In the genomic region with DNA sequence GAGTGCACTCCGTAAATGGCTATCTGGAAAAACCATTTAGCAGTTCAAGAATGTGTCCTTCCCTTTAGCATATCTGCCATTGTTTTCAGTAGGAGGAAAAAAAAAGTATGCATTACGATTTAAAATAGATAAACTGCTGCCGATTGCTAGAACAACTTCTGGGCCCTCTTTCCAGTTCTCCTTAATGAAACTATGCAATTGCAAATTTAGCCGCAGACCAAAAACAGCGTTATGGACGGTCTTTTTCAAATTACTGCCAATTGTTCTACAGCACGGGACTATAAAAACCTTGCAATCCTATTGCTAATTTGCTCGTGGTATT, we compare ENCODE assay signal across 8 cellular contexts. TPM values are rescaled to one million over a fixed set of nuclear protein-coding genes. Genes with fewer than 3 reads are reported as not detected.
A peak's percentile ranks its signal among the peaks of the same experiment; 100 is the strongest.
DNase-seq lines count a peak whose midpoint lies in the region; ATAC-seq, FAIRE-seq and TF ChIP-seq lines count a peak whose summit lies in the region.

No MANE protein-coding gene starts in this region.

- intact Hi-C loops in adrenal gland (cut with DNase I) (loop anchor here (5.0 to 10.0 kb wide), 3 partner anchors 208 to 368 kb away; no protein-coding TSS in a partner anchor), HepG2 (cut with micrococcal nuclease; ENCODE audit: unreplicated experiment) (loop anchor here (1.0 to 10.0 kb wide), 2 partner anchors 216 to 618 kb away; no protein-coding TSS in a partner anchor)

- H3K79me2 ChIP-seq in HepG2 (ENCODE audit: insufficient read depth, low read length): peaks cover 31% of the 10 kb centered on the region

- H3K27me3 ChIP-seq in adrenal gland (no peaks in the 10 kb centered on the region), HepG2 (ENCODE audit: control insufficient read depth in 1 of 2, insufficient read depth in 2 of 2, low read length in 2 of 2) (no peaks in the 10 kb centered on the region; a peak in 1 of 5 replicates), thymus (ENCODE audit: control insufficient read depth, insufficient read depth) (no peaks in the 10 kb centered on the region)

- H3K4me3 ChIP-seq in adrenal gland: peak overlapping the region in 2 of 4 donors; percentile 81 to 83
- H3K4me3 ChIP-seq in HepG2 (replicated peaks in 1 of 3; ENCODE audit: insufficient read depth in 1 of 3, low read depth in 2 of 3, low read length in 3 of 3): peak overlapping the region; percentile 58 to 96 (median 82)
- peak overlapping the region; percentile 78 for H3K4me3 ChIP-seq in thymus (ENCODE audit: low read length)

- peak overlapping the region; percentile 96 for H3K27ac Mint-ChIP-seq in activated T-cell treated with anti-CD3 and anti-CD28 coated beads, Interleukin-2, amount 50 U/mL, for 24 hours

- TF ChIP-seq CTCF in adrenal gland (IDR thresholded peaks at IDR 0.05): peak in 3 of 6 experiments; percentile 17 to 38 (median 22)
- no peak for TF ChIP-seq CTCF in HepG2 (CRISPR knock-in tag; IDR thresholded peaks at IDR 0.05)

- BruUV-seq in HepG2 (replicated peaks; lab: Mats Ljungman, UMichigan): no TSS peak

- ATAC-seq in HepG2 (no peak), GM21717 (IDR thresholded peaks at IDR 0.05; ENCODE audit: unreplicated experiment) (no peak)

- H3K36me3 Mint-ChIP-seq in activated T-cell treated with anti-CD3 and anti-CD28 coated beads, Interleukin-2, amount 50 U/mL, for 24 hours (ENCODE audit: low read depth): peaks cover 32% of the 10 kb centered on the region

- peak overlapping the region; percentile 86 for H2AFZ ChIP-seq in HepG2 (ENCODE audit: low read length)

- peak overlapping the region; percentile 87 for H3K4me2 ChIP-seq in HepG2 (ENCODE audit: low read depth, low read length)

- no peaks in the 10 kb centered on the region for H3K9me3 ChIP-seq in adrenal gland (replicated peaks in 1 of 3)
- no peaks in the 10 kb centered on the region for H3K9me3 ChIP-seq in HepG2 (ENCODE audit: low read length)
- H3K9me3 ChIP-seq in thymus (ENCODE audit: control insufficient read depth): no peaks in the 10 kb centered on the region

- CTCF ChIA-PET in HepG2 (lab: Yijun Ruan, JAX; ENCODE audit: low intra/inter-chr PET ratio, low total read pairs): interaction anchor here (1.4 kb wide), 1 partner anchor 215 kb away, joined by 8 read pairs; no protein-coding TSS in a partner anchor
- CTCF ChIA-PET in HEK293T (lab: Yijun Ruan, JAX): no interaction called here

- TF ChIP-seq POLR2A in adrenal gland (IDR thresholded peaks at IDR 0.05) (no peak), HepG2 (IDR thresholded peaks at IDR 0.05; ENCODE audit: insufficient read depth in 1 of 2, low read depth in 2 of 2, low read length in 2 of 2) (no peak)

- H3K36me3 ChIP-seq in adrenal gland (replicated peaks in 1 of 2) (no peaks in the 10 kb centered on the region), HepG2 (replicated peaks in 1 of 2; ENCODE audit: control insufficient read depth in 1 of 2, insufficient read depth in 2 of 2, low read length in 2 of 2) (no peaks in the 10 kb centered on the region), thymus (ENCODE audit: control insufficient read depth, insufficient read depth) (no peaks in the 10 kb centered on the region)

- FAIRE-seq in HepG2 (lab: Jason Lieb, UNC): no peak

- peak overlapping the region; percentile 88 for H3K4me3 Mint-ChIP-seq in activated T-cell treated with anti-CD3 and anti-CD28 coated beads, Interleukin-2, amount 50 U/mL, for 24 hours

- POLR2A ChIA-PET in HepG2 (lab: Yijun Ruan, JAX) (interaction anchor here (1.8 kb wide), 1 partner anchor 215 kb away, joined by 5 read pairs; no protein-coding TSS in a partner anchor), HEK293T (lab: Yijun Ruan, JAX) (no interaction called here)

- TF ChIP-seq EP300 in HepG2 (IDR thresholded peaks at IDR 0.05; ENCODE audit: low read depth in 2 of 2, low read length in 2 of 2): no peak
- TF ChIP-seq EP300 in HepG2 (CRISPR knock-in tag; IDR thresholded peaks at IDR 0.05; ENCODE audit: borderline replicate concordance): no peak

- no peak for TF ChIP-seq RAD21 in HepG2 (CRISPR knock-in tag; IDR thresholded peaks at IDR 0.05)

- no peaks in the 10 kb centered on the region for H3K27me3 Mint-ChIP-seq in activated T-cell treated with anti-CD3 and anti-CD28 coated beads, Interleukin-2, amount 50 U/mL, for 24 hours

- no peaks in the 10 kb centered on the region for H4K20me1 ChIP-seq in HepG2 (ENCODE audit: insufficient read depth, low read length)

- peak overlapping the region; percentile 89 for H3K9ac ChIP-seq in HepG2 (ENCODE audit: insufficient read depth, low read depth, low read length)

- H3K27ac ChIP-seq in adrenal gland: peak overlapping the region; percentile 86 to 100 (median 93)
- H3K27ac ChIP-seq in HepG2 (ENCODE audit: extremely low read length, insufficient read depth, low read length): peak overlapping the region; percentile 95
- H3K27ac ChIP-seq in thymus (ENCODE audit: low read depth): peak overlapping the region; percentile 99

- 0 to 3% (median 1%) methylated on average over 8 of the region's 8 CpGs for WGBS in adrenal gland, 4 donors
- 0% methylated on average over 8 of the region's 8 CpGs for WGBS in HepG2 (ENCODE audit: low lambda C conversion rate)
- WGBS in thymus: 7% methylated on average over 8 of the region's 8 CpGs

- no peak for DNase-seq in activated T-cell treated with anti-CD3 and anti-CD28 coated beads, Interleukin-2, amount 50 U/mL, for 24 hours
- DNase-seq in activated T-cell treated with anti-CD3 and anti-CD28 coated beads for 4 hours (no peak), adrenal gland (no peak), HepG2 (ENCODE audit: low spot score) (no peak), HEK293T (ENCODE audit: extremely low spot score) (no peak)
- no peak for DNase-seq in activated CD8-positive, alpha-beta memory T cell treated with anti-CD3 and anti-CD28 coated beads, Interleukin-2, amount 50 U/mL, for 4 hours

- peaks cover 6 to 22% of the 10 kb centered on the region in 2 donors for H3K4me1 ChIP-seq in adrenal gland (replicated peaks in 1 of 2)
- H3K4me1 ChIP-seq in HepG2 (ENCODE audit: insufficient read depth, low read length): peaks cover 53% of the 10 kb centered on the region
- H3K4me1 ChIP-seq in thymus (ENCODE audit: control insufficient read depth, insufficient read depth, low read length): peaks cover 3% of the 10 kb centered on the region

- in situ Hi-C loops in HepG2 (cut with HindIII; ENCODE audit: extremely low pct_ligation_motif_present, low pct_unique_long_range_greater_than_20kb): loop anchor here (5.0 to 10.0 kb wide), 2 partner anchors 216 to 368 kb away; no protein-coding TSS in a partner anchor

- peaks cover 49% of the 10 kb centered on the region for H3K4me1 Mint-ChIP-seq in activated T-cell treated with anti-CD3 and anti-CD28 coated beads, Interleukin-2, amount 50 U/mL, for 24 hours (ENCODE audit: low read depth)

- no peaks in the 10 kb centered on the region for H3K9me3 Mint-ChIP-seq in activated T-cell treated with anti-CD3 and anti-CD28 coated beads, Interleukin-2, amount 50 U/mL, for 24 hours

TF ChIP-seq in HepG2, 621 proteins besides CTCF, POLR2A, EP300 and RAD21 (continues in another document):
- TF ChIP-seq GATAD1 (CRISPR knock-in tag; IDR thresholded peaks at IDR 0.05) (no peak), BRD4 (CRISPR knock-in tag; IDR thresholded peaks at IDR 0.05) (no peak), ASH2L (IDR thresholded peaks at IDR 0.05; ENCODE audit: insufficient read length, low read depth, low read length) (peak; percentile 11), KDM3A (CRISPR knock-in tag; IDR thresholded peaks at IDR 0.05; ENCODE audit: low read depth) (no peak)

TF ChIP-seq in HEK293T, 16 proteins besides CTCF, POLR2A, EP300 and RAD21:
- TF ChIP-seq ELF4 (IDR thresholded peaks at IDR 0.05) (no peak), NFRKB (IDR thresholded peaks at IDR 0.05) (no peak)
- TF ChIP-seq, protein P1, sequence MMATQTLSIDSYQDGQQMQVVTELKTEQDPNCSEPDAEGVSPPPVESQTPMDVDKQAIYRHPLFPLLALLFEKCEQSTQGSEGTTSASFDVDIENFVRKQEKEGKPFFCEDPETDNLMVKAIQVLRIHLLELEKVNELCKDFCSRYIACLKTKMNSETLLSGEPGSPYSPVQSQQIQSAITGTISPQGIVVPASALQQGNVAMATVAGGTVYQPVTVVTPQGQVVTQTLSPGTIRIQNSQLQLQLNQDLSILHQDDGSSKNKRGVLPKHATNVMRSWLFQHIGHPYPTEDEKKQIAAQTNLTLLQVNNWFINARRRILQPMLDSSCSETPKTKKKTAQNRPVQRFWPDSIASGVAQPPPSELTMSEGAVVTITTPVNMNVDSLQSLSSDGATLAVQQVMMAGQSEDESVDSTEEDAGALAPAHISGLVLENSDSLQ (IDR thresholded peaks at IDR 0.05): no peak

RNA-seq across cellular contexts. Expression of a gene that starts 1.3 kb away (rescaled TPM):
- total RNA-seq in adrenal gland (10 to 100 TPM; 17.3 to 83.9 (median 46.3) TPM), HepG2 (2016; rRNA removed; fragmentation: Illumina TruSeq; extraction: Trizol) (65.4 and 86.7 TPM in 2 replicates)
- polyA plus RNA-seq in adrenal gland (10 to 100 TPM in 1 of 3 donors, 1 to 10 TPM in 2; 7.6 to 16.1 (median 9.2) TPM), HepG2 (2011; rRNA removed) (12.9 and 18.0 TPM in 2 replicates), thymus (23.0 TPM)
- total RNA-seq in HepG2 (2016; cell fraction: cytosol; rRNA removed; fragmentation: Illumina TruSeq; extraction: Trizol; ENCODE audit: low read depth): 5.3 and 6.4 TPM in 2 replicates
- total RNA-seq in HepG2 (2016; cell fraction: insoluble cytoplasmic fraction; rRNA removed; fragmentation: Illumina TruSeq; extraction: Trizol): 64.9 and 87.5 TPM in 2 replicates
- total RNA-seq in HepG2 (2016; cell fraction: membrane; rRNA removed; fragmentation: Illumina TruSeq; extraction: Trizol): 15.6 and 15.7 TPM in 2 replicates
- 73.6 and 76.3 TPM in 2 replicates for total RNA-seq in HepG2 (2016; cell fraction: nucleus; rRNA removed; fragmentation: Illumina TruSeq; extraction: Trizol)
- polyA plus RNA-seq in HepG2 (2011; cell fraction: cytosol; rRNA removed): 7.2 and 11.1 TPM in 2 replicates
- polyA plus RNA-seq in HepG2 (2011; cell fraction: nucleus; rRNA removed): 10.2 and 12.5 TPM in 2 replicates
- 12.4 and 24.9 TPM in 2 replicates for polyA plus RNA-seq in HepG2 (2012)
- polyA plus RNA-seq in HepG2 (2016; cell fraction: cytosol; fragmentation: Illumina TruSeq; extraction: Trizol; ENCODE audit: low read depth): 2.1 and 2.5 TPM in 2 replicates
- 52.0 and 56.8 TPM in 2 replicates for polyA plus RNA-seq in HepG2 (2016; cell fraction: insoluble cytoplasmic fraction; fragmentation: Illumina TruSeq; extraction: Trizol; ENCODE audit: low read depth)
- polyA plus RNA-seq in HepG2 (2016; cell fraction: membrane; fragmentation: Illumina TruSeq; extraction: Trizol; ENCODE audit: low read depth): 6.8 and 7.3 TPM in 2 replicates
- 34.5 and 36.0 TPM in 2 replicates for polyA plus RNA-seq in HepG2 (2016; cell fraction: nucleus; fragmentation: Illumina TruSeq; extraction: Trizol; ENCODE audit: insufficient read depth, low read depth)
- polyA minus RNA-seq in HepG2 (2011; rRNA and poly(A)+ RNA removed; ENCODE audit: low replicate concordance): 3.7 and 30.5 TPM in 2 replicates
- 24.3 and 30.2 TPM in 2 replicates for polyA minus RNA-seq in HepG2 (2011; cell fraction: cytosol; rRNA and poly(A)+ RNA removed)
- polyA minus RNA-seq in HepG2 (2011; cell fraction: nucleus; rRNA and poly(A)+ RNA removed): 97.8 and 99.0 TPM in 2 replicates
